In the genomic region with DNA sequence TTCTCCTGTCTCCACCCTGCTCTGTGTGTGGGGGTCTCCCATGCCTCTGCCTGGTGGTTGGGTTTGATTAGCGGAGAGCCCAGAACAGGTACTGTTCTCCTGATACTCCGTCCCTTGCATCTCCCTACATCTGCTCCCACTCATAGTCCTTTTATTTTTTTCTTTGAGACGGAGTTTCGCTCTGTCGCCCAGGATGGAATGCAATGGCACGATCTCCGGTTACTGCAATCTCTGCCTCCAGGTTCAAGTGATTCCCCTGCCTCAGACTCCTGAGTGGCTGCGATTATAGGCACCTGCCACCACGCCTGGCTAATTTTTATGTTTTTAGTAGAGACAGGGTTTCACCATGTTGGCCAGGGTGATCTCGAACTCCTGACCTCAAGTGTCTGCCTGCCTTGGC, we compare ENCODE assay signal across 1 cellular context.
TF ChIP-seq lines count a peak whose summit lies in the region.

No MANE protein-coding gene starts in this region.

TF ChIP-seq in GM23338, 12 proteins besides CTCF, POLR2A, EP300 and RAD21:
- TF ChIP-seq ZNF462 (CRISPR knock-in tag; IDR thresholded peaks at IDR 0.05) (no peak), ZNF331 (CRISPR knock-in tag; IDR thresholded peaks at IDR 0.05; ENCODE audit: low read depth) (no peak), EZH2phosphoT487 (IDR thresholded peaks at IDR 0.05; ENCODE audit: unreplicated experiment) (no peak), EZH2 (IDR thresholded peaks at IDR 0.05; ENCODE audit: low read depth, unreplicated experiment) (no peak)
